In genomic region chr13:97111705-97112104, GRCh38 we compare ENCODE assay signal across 27 cellular contexts.
DNase-seq lines count a peak whose midpoint lies in the region; ATAC-seq and TF ChIP-seq lines count a peak whose summit lies in the region.
"Had no signal": no experiment of that assay in that cellular context is flagged by ENCODE, and none has a peak within 500 bp of the region (broad histone marks: within the 10 kb centered on the region; RNA-seq: fewer than 3 reads in every experiment).

No MANE protein-coding gene starts in this region.

- H3K4me1 ChIP-seq in muscle layer of colon (ENCODE audit: insufficient read depth, low read length) (peaks cover 73% of the 10 kb centered on the region), tibial nerve (peaks cover 0 to 77% (median 35%) of the 10 kb centered on the region in 4 donors)
- H3K4me1 ChIP-seq: parathyroid adenoma had no signal

- H3K9ac ChIP-seq in muscle layer of colon (ENCODE audit: low read length) = no peak overlapping the region
- H3K9ac ChIP-seq: KMS-11, parathyroid adenoma had no signal

- H3K36me3 ChIP-seq in muscle layer of colon (ENCODE audit: insufficient read depth, low read length) = no peaks in the 10 kb centered on the region
- no peaks in the 10 kb centered on the region for H3K36me3 ChIP-seq in tibial nerve
- no peaks in the 10 kb centered on the region for H3K36me3 ChIP-seq in MG63
- H3K36me3 ChIP-seq: spleen, uterus had no signal

- peak overlapping the region; percentile 57 for H3K27ac ChIP-seq in cingulate gyrus (ENCODE audit: low read depth, low read length)
- H3K27ac ChIP-seq in muscle layer of colon (ENCODE audit: low read depth, low read length) = peak overlapping the region; percentile 64
- H3K27ac ChIP-seq in tibial nerve = peak overlapping the region in 3 of 4 donors; percentile 47 to 90 (median 84)
- H3K27ac ChIP-seq: KMS-11, parathyroid adenoma, spleen, uterus had no signal

- no peak for ATAC-seq in omental fat pad (ENCODE audit: low FRiP score)
- ATAC-seq: activated CD8-positive, alpha-beta T cell treated with anti-CD3 and anti-CD28 coated beads for 36 hours; mucosa of descending colon; right cardiac atrium had no signal

- H3K4me3 ChIP-seq in muscle layer of colon (ENCODE audit: low read depth in 1 of 2, low read length in 2 of 2) (no peak overlapping the region), tibial nerve (no peak overlapping the region), MG63 (no peak overlapping the region)
- H3K4me3 ChIP-seq: mucosa of descending colon, spleen, uterus had no signal

- WGBS in tibial nerve, 2 donors = 43 to 63% methylated on average over 6 of the region's 6 CpGs

- H3K27me3 ChIP-seq in muscle layer of colon (ENCODE audit: control insufficient read depth in 1 of 2, insufficient read depth in 2 of 2, low read length in 2 of 2) = no peaks in the 10 kb centered on the region
- H3K27me3 ChIP-seq in tibial nerve = no peaks in the 10 kb centered on the region
- H3K27me3 ChIP-seq in MG63 = no peaks in the 10 kb centered on the region
- H3K27me3 ChIP-seq: uterus had no signal

- TF ChIP-seq CTCF in tibial nerve (IDR thresholded peaks at IDR 0.05) = no peak
- no peak for TF ChIP-seq CTCF in omental fat pad (IDR thresholded peaks at IDR 0.05)

- TF ChIP-seq POLR2A in tibial nerve (IDR thresholded peaks at IDR 0.05) = no peak

- no peak for TF ChIP-seq EP300 in tibial nerve (IDR thresholded peaks at IDR 0.05)

- peak; percentile 28 for DNase-seq in NCI-H187 treated with DMSO at 0.1 percent for 48 hours (lab: John Stamatoyannopoulos, UW)
- no peak for DNase-seq in NCI-H187 (lab: John Stamatoyannopoulos, UW)
- DNase-seq in tibial nerve (ENCODE audit: low spot score in 2 of 2) = no peak
- DNase-seq in omental fat pad (ENCODE audit: low spot score) = no peak
- DNase-seq in MG63 = no peak
- no peak for DNase-seq in UCSD-AML1 (lab: John Stamatoyannopoulos, UW; ENCODE audit: unreplicated experiment)
- DNase-seq: 8988T; activated CD4-positive, CD25-positive, alpha-beta regulatory T cell treated with anti-CD3 and anti-CD28 coated beads, Interleukin-2, amount 50 U/mL, for 72 hours; activated CD8-positive, alpha-beta T cell treated with anti-CD3 and anti-CD28 coated beads for 36 hours; amygdala; CD4-positive, CD25-positive, alpha-beta regulatory T cell; dermis blood vessel endothelial cell; DND-41; hippocampal formation; immature natural killer cell; mucosa of descending colon; NCI-H146; NCI-H2171 treated with DMSO at 0.1 percent for 48 hours; NCI-H524 treated with DMSO at 0.1 percent for 48 hours; right cardiac atrium; spleen; stimulated activated CD4-positive, alpha-beta T cell treated with anti-CD3 and anti-CD28 coated beads, Interleukin-2, amount 100 ng/mL, for 48 hours; uterus had no signal

- H3K9me3 ChIP-seq in muscle layer of colon (ENCODE audit: low read length) = no peaks in the 10 kb centered on the region
- H3K9me3 ChIP-seq in tibial nerve = no peaks in the 10 kb centered on the region
- H3K9me3 ChIP-seq in MG63 = no peaks in the 10 kb centered on the region
- H3K9me3 ChIP-seq: mucosa of descending colon, spleen, uterus had no signal
